Comparison of ENCODE assay signal across 15 cellular contexts in the genomic region with DNA sequence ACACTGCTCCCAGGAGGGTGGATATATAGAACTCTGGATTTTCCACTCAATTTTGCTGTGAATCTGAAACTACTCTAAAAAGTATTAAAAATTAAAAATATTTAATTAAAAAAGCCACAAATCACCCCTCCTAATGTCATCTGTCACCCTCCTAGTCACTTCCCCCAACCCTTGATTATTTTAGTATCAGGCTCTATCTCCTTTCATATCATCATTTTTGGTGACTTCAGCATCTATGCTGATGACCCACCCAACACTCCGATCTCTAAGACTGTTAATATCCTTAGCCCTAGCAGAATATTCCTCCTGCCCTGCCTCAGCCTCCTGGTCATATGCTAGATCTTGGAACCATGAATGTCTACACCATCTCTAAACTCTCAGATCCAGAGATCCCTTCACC.
DNase-seq lines count a peak whose midpoint lies in the region; TF ChIP-seq lines count a peak whose summit lies in the region.
"Had no signal": no experiment of that assay in that cellular context is flagged by ENCODE, and none has a peak within 500 bp of the region (broad histone marks: within the 10 kb centered on the region; RNA-seq: fewer than 3 reads in every experiment).

No MANE protein-coding gene starts in this region.

- no peak for DNase-seq in cardiac muscle cell (ENCODE audit: low read depth in 1 of 2, low spot score in 1 of 2)
- DNase-seq in cardiac septum (ENCODE audit: low spot score) = no peak
- no peak for DNase-seq in transverse colon
- DNase-seq in ovary = no peak
- DNase-seq in AML-193 (lab: John Stamatoyannopoulos, UW) = no peak
- no peak for DNase-seq in dedifferentiated amniotic fluid mesenchymal stem cell (ENCODE audit: extremely low spot score)
- DNase-seq: 8988T; activated naive CD8-positive, alpha-beta T cell treated with anti-CD3 and anti-CD28 coated beads for 36 hours; body of pancreas; NCI-H146; NCI-H774; stimulated activated CD4-positive, alpha-beta T cell treated with anti-CD3 and anti-CD28 coated beads, Interleukin-2, amount 100 ng/mL, for 24 hours; stimulated activated naive CD4-positive, alpha-beta T cell treated with Interleukin-2 at 50 U/mL for 16 hours had no signal

- in situ Hi-C loops in transverse colon (cut with MboI; ENCODE audit: low pct_ligation_motif_present in 1 of 4, low pct_unique_long_range_greater_than_20kb in 1 of 4, low sequenced_read_pairs in 3 of 4) = loop anchor here (5.0 to 10.0 kb wide), 5 partner anchors 106 to 266 kb away; no protein-coding TSS in a partner anchor

- H3K9ac ChIP-seq in SU-DHL-6 (ENCODE audit: low read length) (no peak overlapping the region), muscle layer of colon (ENCODE audit: low read length) (no peak overlapping the region)

- H3K27me3 ChIP-seq in cardiac muscle cell (no peaks in the 10 kb centered on the region), SU-DHL-6 (ENCODE audit: low read length) (no peaks in the 10 kb centered on the region), muscle layer of colon (ENCODE audit: control insufficient read depth in 1 of 2, insufficient read depth in 2 of 2, low read length in 2 of 2) (no peaks in the 10 kb centered on the region), transverse colon (no peaks in the 10 kb centered on the region), ovary (no peaks in the 10 kb centered on the region)
- H3K27me3 ChIP-seq: body of pancreas had no signal

- H3K4me3 ChIP-seq in cardiac muscle cell (no peak overlapping the region), SU-DHL-6 (ENCODE audit: insufficient read depth, low read length, poor library complexity, severe bottlenecking) (no peak overlapping the region), muscle layer of colon (ENCODE audit: low read depth in 1 of 2, low read length in 2 of 2) (no peak overlapping the region), transverse colon (no peak overlapping the region), ovary (no peak overlapping the region)
- H3K4me3 ChIP-seq: body of pancreas had no signal

- H2AFZ ChIP-seq in SU-DHL-6 (ENCODE audit: low read depth, low read length, severe bottlenecking) = no peak overlapping the region

- 87 to 100% methylated on average over 1 of the region's 1 CpG for WGBS in transverse colon (ENCODE audit: low coverage in 1 of 2), 2 donors
- 91 to 94% (median 93%) methylated on average over 1 of the region's 1 CpG for WGBS in ovary, 3 donors

- peaks cover 41% of the 10 kb centered on the region for H3K4me1 ChIP-seq in cardiac muscle cell (ENCODE audit: low read depth)
- peaks cover 49% of the 10 kb centered on the region for H3K4me1 ChIP-seq in muscle layer of colon (ENCODE audit: insufficient read depth, low read length)
- peaks cover 22 to 53% (median 46%) of the 10 kb centered on the region in 4 donors for H3K4me1 ChIP-seq in transverse colon
- H3K4me1 ChIP-seq in ovary (ENCODE audit: insufficient read depth) = peaks cover 12% of the 10 kb centered on the region

- TF ChIP-seq EP300 in transverse colon (IDR thresholded peaks at IDR 0.05; ENCODE audit: low read depth) = no peak
- no peak for TF ChIP-seq EP300 in ovary (IDR thresholded peaks at IDR 0.05)

- H3K9me2 ChIP-seq in SU-DHL-6 (replicated peaks; ENCODE audit: insufficient read depth, low read length) = no peaks in the 10 kb centered on the region

- no peaks in the 10 kb centered on the region for H3K79me2 ChIP-seq in SU-DHL-6 (ENCODE audit: insufficient read depth, low read length)

- H3K9me3 ChIP-seq in cardiac muscle cell (ENCODE audit: low read depth) = no peaks in the 10 kb centered on the region
- H3K9me3 ChIP-seq in SU-DHL-6 (ENCODE audit: insufficient read depth, low read length) = 0 out of 2 replicates have a peak, but pooled peaks cover 5% of the 10 kb centered on the region
- no peaks in the 10 kb centered on the region for H3K9me3 ChIP-seq in muscle layer of colon (ENCODE audit: low read length)
- H3K9me3 ChIP-seq in transverse colon = no peaks in the 10 kb centered on the region
- H3K9me3 ChIP-seq in ovary = no peaks in the 10 kb centered on the region
- H3K9me3 ChIP-seq: body of pancreas had no signal

- H3K36me3 ChIP-seq in cardiac muscle cell (no peaks in the 10 kb centered on the region), SU-DHL-6 (ENCODE audit: low read length) (no peaks in the 10 kb centered on the region), muscle layer of colon (ENCODE audit: insufficient read depth, low read length) (no peaks in the 10 kb centered on the region), transverse colon (no peaks in the 10 kb centered on the region), ovary (no peaks in the 10 kb centered on the region)

- intact Hi-C loops in cardiac septum (cut with DNase I) (loop anchor here (2.0 kb wide), 1 partner anchor 110 kb away; no protein-coding TSS in a partner anchor), transverse colon (cut with DNase I; ENCODE audit: low total_unique reads) (loop anchor here (5.0 kb wide), 1 partner anchor 109 kb away; no protein-coding TSS in a partner anchor), ovary (cut with DNase I) (loop anchor here in 3 of 4 donors (5.0 to 10.0 kb wide), 2 partner anchors 106 to 209 kb away; partner anchors contain the start of gene SERTAD2 (in 1 of the 3))

- H3K27ac ChIP-seq in cardiac muscle cell (peak overlapping the region; percentile 35), SU-DHL-6 (ENCODE audit: low read depth, low read length) (no peak overlapping the region), muscle layer of colon (ENCODE audit: low read depth, low read length) (peak overlapping the region; percentile 93), transverse colon (peak overlapping the region; percentile 24 to 97 (median 96)), ovary (no peak overlapping the region)

- no peaks in the 10 kb centered on the region; the same call in 1 of the 2 replicates for H3F3A ChIP-seq in SU-DHL-6 (ENCODE audit: insufficient read depth)

- H4K20me1 ChIP-seq in SU-DHL-6 (ENCODE audit: low read depth, low read length) = no peaks in the 10 kb centered on the region

- TF ChIP-seq CTCF in cardiac muscle cell (IDR thresholded peaks at IDR 0.05; ENCODE audit: low read depth, low read length) (no peak), SU-DHL-6 (IDR thresholded peaks at IDR 0.05; ENCODE audit: insufficient read depth, low read length, poor library complexity, severe bottlenecking) (no peak), transverse colon (IDR thresholded peaks at IDR 0.05) (no peak), ovary (IDR thresholded peaks at IDR 0.05) (no peak)

- peak overlapping the region; percentile 13 for H3K4me2 ChIP-seq in SU-DHL-6 (ENCODE audit: low read depth, low read length, poor library complexity, severe bottlenecking)

- no peak for TF ChIP-seq POLR2A in transverse colon (IDR thresholded peaks at IDR 0.05)
- TF ChIP-seq POLR2A in ovary (IDR thresholded peaks at IDR 0.05) = no peak

Comparison
In these comparisons a context has a peak if more than half of its experiments do, and no peak if none do; other contexts are left out.
1. H3K27ac ChIP-seq: peak in cardiac muscle cell (single experiment), muscle layer of colon (single experiment) and transverse colon (4 of 4); none in SU-DHL-6 (single experiment) and ovary (0 of 2).